In genomic region chr7:29818308-29818707, GRCh38 we compare ENCODE assay signal across 25 cellular contexts. TPM values are rescaled to one million over a fixed set of nuclear protein-coding genes. Genes with fewer than 3 reads are reported as not detected.
"Had no signal": no experiment of that assay in that cellular context is flagged by ENCODE, and none has a peak within 500 bp of the region (broad histone marks: within the 10 kb centered on the region; RNA-seq: fewer than 3 reads in every experiment).

No MANE protein-coding gene starts in this region.

- H3K4me3 ChIP-seq: MG63, SJCRH30 had no signal

- ATAC-seq: Panc1, PC-3, Right ventricle myocardium inferior, SK-N-SH treated with all-trans-retinoic acid at 6 μM for 48 hours had no signal

- H3K9me3 ChIP-seq: MG63, SJCRH30 had no signal

- H3K27ac ChIP-seq: SJCRH30 had no signal

- DNase-seq: KBM-7, MG63, NCI-H1092, NCI-H1105 treated with DMSO at 0.1 percent for 48 hours, NCI-H1417 treated with DMSO at 0.1 percent for 48 hours, NCI-H146, NCI-H1694 treated with DMSO at 0.1 percent for 48 hours, NCI-H1930, NCI-H2081, NCI-H2107, NCI-H2227 treated with DMSO at 0.1 percent for 48 hours, NCI-H446, NCI-H510A, NCI-H524 treated with DMSO at 0.1 percent for 48 hours, NCI-H69, NCI-H774, PC-3, SHP77 treated with DMSO at 0.1 percent for 48 hours, SJCRH30 had no signal

- H3K36me3 ChIP-seq: MG63, SJCRH30 had no signal

RNA-seq across cellular contexts. Expression of gene WIPF3, which starts 12.0 kb away (rescaled TPM):
- total RNA-seq: LHCN-M2, OCI-LY7, RPMI7951, SJCRH30 had no signal
